ENCODE assay signal across 1 cellular context in genomic region chr12:27024291-27024690, GRCh38.
TF ChIP-seq lines count a peak whose summit lies in the region.

No MANE protein-coding gene starts in this region.

TF ChIP-seq in GM12878, 131 proteins besides CTCF, POLR2A, EP300 and RAD21:
- TF ChIP-seq TARDBP (IDR thresholded peaks at IDR 0.05; ENCODE audit: borderline replicate concordance) (no peak), REST (IDR thresholded peaks at IDR 0.05; ENCODE audit: low read depth, low read length) (no peak), SIX5 (IDR thresholded peaks at IDR 0.05; ENCODE audit: low read depth, low read length, severe bottlenecking) (no peak), EED (IDR thresholded peaks at IDR 0.05; ENCODE audit: low read depth) (no peak), FOXK2 (IDR thresholded peaks at IDR 0.05) (no peak), E2F4 (IDR thresholded peaks at IDR 0.05; ENCODE audit: low read depth, low read length) (no peak), ATF2 (IDR thresholded peaks at IDR 0.05; ENCODE audit: low read length) (no peak), SKIL (IDR thresholded peaks at IDR 0.05; ENCODE audit: low read depth, poor library complexity, severe bottlenecking) (no peak), SMC3 (IDR thresholded peaks at IDR 0.05; ENCODE audit: borderline replicate concordance, low read length) (no peak), PAX8 (IDR thresholded peaks at IDR 0.05) (no peak), PAX5 (IDR thresholded peaks at IDR 0.05; ENCODE audit: borderline replicate concordance, low read depth, low read length) (no peak), RUNX3 (IDR thresholded peaks at IDR 0.05; ENCODE audit: low read length) (no peak), RELA (IDR thresholded peaks at IDR 0.05; ENCODE audit: borderline replicate concordance, partially characterized antibody) (no peak), TCF3 (IDR thresholded peaks at IDR 0.05; ENCODE audit: borderline replicate concordance, insufficient read depth, low read depth, low read length) (no peak), RB1 (IDR thresholded peaks at IDR 0.05; ENCODE audit: borderline replicate concordance) (no peak), ZBTB33 (IDR thresholded peaks at IDR 0.05) (no peak), MEF2B (IDR thresholded peaks at IDR 0.05; ENCODE audit: partially characterized antibody, poor library complexity, severe bottlenecking) (no peak), IRF3 (IDR thresholded peaks at IDR 0.05) (no peak)
